33 cellular contexts compared by ENCODE assay signal in genomic region chr12:17459214-17459613, GRCh38.
"Had no signal": no experiment of that assay in that cellular context is flagged by ENCODE, and none has a peak within 500 bp of the region (broad histone marks: within the 10 kb centered on the region; RNA-seq: fewer than 3 reads in every experiment).

No MANE protein-coding gene starts in this region.

- H3K27me3 ChIP-seq: neutrophil, ovary, spleen, suprapubic skin, testis, tibial artery, transverse colon, upper lobe of right lung, uterus had no signal

- H2AFZ ChIP-seq: parathyroid adenoma had no signal

- H3K4me2 ChIP-seq: smooth muscle cell had no signal

- H3K9ac ChIP-seq: parathyroid adenoma had no signal

- H3K27ac Mint-ChIP-seq: naive thymus-derived CD8-positive, alpha-beta T cell; natural killer cell treated with Interleukin-12 subunit alpha and Interleukin-12 subunit beta and Interleukin-15 and Interleukin-18, amount 100 ng/mL, for 72 hours; nephron progenitor cell; progenitor cell of endocrine pancreas; stimulated activated memory B cell treated with anti-CD40 and anti-IgM and Interleukin-4, amounts not matched to agents 10 μg/mL and 1 μg/mL and 100 μg/mL, for 72 hours; stimulated activated naive CD8-positive, alpha-beta T cell treated with anti-CD3 and anti-CD28 coated beads, Interleukin-15, amount 100 ng/mL, for 72 hours; type B pancreatic cell had no signal

- H3K79me2 ChIP-seq: parathyroid adenoma had no signal

- H3K4me1 Mint-ChIP-seq: naive thymus-derived CD8-positive, alpha-beta T cell; neural crest cell; stimulated activated memory B cell treated with anti-CD40 and anti-IgM and Interleukin-4, amounts not matched to agents 10 μg/mL and 1 μg/mL and 100 μg/mL, for 72 hours; stimulated activated naive CD8-positive, alpha-beta T cell treated with anti-CD3 and anti-CD28 coated beads, Interleukin-15, amount 100 ng/mL, for 72 hours had no signal

- H3K36me3 ChIP-seq: neutrophil, ovary, spleen, suprapubic skin, tibial artery, transverse colon, upper lobe of right lung, uterus had no signal

- H3K9me3 ChIP-seq: neutrophil, ovary, psoas muscle, spleen, suprapubic skin, testis, tibial artery, transverse colon, upper lobe of right lung, uterus had no signal

- H3K4me1 ChIP-seq: parathyroid adenoma, psoas muscle, spleen, suprapubic skin, testis, tibial artery, transverse colon, upper lobe of right lung, uterus had no signal

- H3K4me3 ChIP-seq: ovary, psoas muscle, skin epidermis, smooth muscle cell, spleen, suprapubic skin, testis, tibial artery, transverse colon, upper lobe of right lung, uterus had no signal

- H3K9me3 Mint-ChIP-seq: nephron progenitor cell, neural crest cell, type B pancreatic cell had no signal

- ATAC-seq: naive thymus-derived CD8-positive, alpha-beta T cell; natural killer cell treated with Interleukin-12 subunit alpha and Interleukin-12 subunit beta and Interleukin-15 and Interleukin-18, amount 100 ng/mL, for 72 hours; psoas muscle; right cardiac atrium; sciatic nerve; stimulated activated memory B cell treated with anti-CD40 and anti-IgM and Interleukin-4, amounts not matched to agents 10 μg/mL and 1 μg/mL and 100 μg/mL, for 72 hours; stimulated activated naive CD8-positive, alpha-beta T cell treated with anti-CD3 and anti-CD28 coated beads, Interleukin-15, amount 100 ng/mL, for 72 hours; stimulated activated naive CD8-positive, alpha-beta T cell treated with anti-CD3 and anti-CD28 coated beads, Interleukin-15, Interleukin-2, amounts not matched to agents 100 U/mL and 50 U/mL, for 24 hours; upper lobe of right lung had no signal

- DNase-seq: naive thymus-derived CD8-positive, alpha-beta T cell; nephron progenitor cell; nucleus accumbens; ovary; posterior cingulate gyrus; psoas muscle; right cardiac atrium; spleen; stimulated activated CD4-positive, alpha-beta T cell treated with anti-CD3 and anti-CD28 coated beads, Interleukin-12 subunit alpha, Interleukin-12 subunit beta, amount 100 ng/mL, for 4 hours; stimulated activated CD4-positive, alpha-beta T cell treated with anti-CD3 and anti-CD28 coated beads, Interleukin-1b, Interleukin-23, amount 100 ng/mL, for 48 hours; stimulated activated CD4-positive, alpha-beta T cell treated with anti-CD3 and anti-CD28 coated beads, Interleukin-4, amount 100 ng/mL, for 1 hour; stimulated activated CD4-positive, alpha-beta T cell treated with anti-CD3 and anti-CD28 coated beads, Interleukin-4, amount 100 ng/mL, for 4 hours; stimulated activated CD8-positive, alpha-beta memory T cell treated with anti-CD3 and anti-CD28 coated beads, Interleukin-4, amount 100 ng/mL, for 48 hours; stimulated activated naive CD4-positive, alpha-beta T cell; stimulated activated naive CD8-positive, alpha-beta T cell treated with anti-CD3 and anti-CD28 coated beads, Interleukin-15, amount 100 ng/mL, for 72 hours; stimulated activated naive CD8-positive, alpha-beta T cell treated with anti-CD3 and anti-CD28 coated beads, Interleukin-15, Interleukin-2, amounts not matched to agents 100 U/mL and 50 U/mL, for 24 hours; substantia nigra; testis; tibial artery; transverse colon; upper lobe of right lung; uterus had no signal

- H3K4me3 Mint-ChIP-seq: naive thymus-derived CD8-positive, alpha-beta T cell; natural killer cell treated with Interleukin-12 subunit alpha and Interleukin-12 subunit beta and Interleukin-15 and Interleukin-18, amount 100 ng/mL, for 72 hours; nephron progenitor cell; neural crest cell; stimulated activated memory B cell treated with anti-CD40 and anti-IgM and Interleukin-4, amounts not matched to agents 10 μg/mL and 1 μg/mL and 100 μg/mL, for 72 hours; stimulated activated naive CD8-positive, alpha-beta T cell treated with anti-CD3 and anti-CD28 coated beads, Interleukin-15, amount 100 ng/mL, for 72 hours; type B pancreatic cell had no signal

- H3K27ac ChIP-seq: neutrophil, ovary, parathyroid adenoma, psoas muscle, skin epidermis, spleen, suprapubic skin, testis, tibial artery, transverse colon, upper lobe of right lung, uterus had no signal

- H3K27me3 Mint-ChIP-seq: naive thymus-derived CD8-positive, alpha-beta T cell; natural killer cell treated with Interleukin-12 subunit alpha and Interleukin-12 subunit beta and Interleukin-15 and Interleukin-18, amount 100 ng/mL, for 72 hours; progenitor cell of endocrine pancreas; stimulated activated memory B cell treated with anti-CD40 and anti-IgM and Interleukin-4, amounts not matched to agents 10 μg/mL and 1 μg/mL and 100 μg/mL, for 72 hours; stimulated activated naive CD8-positive, alpha-beta T cell treated with anti-CD3 and anti-CD28 coated beads, Interleukin-15, amount 100 ng/mL, for 72 hours; type B pancreatic cell had no signal

- H3K36me3 Mint-ChIP-seq: stimulated activated memory B cell treated with anti-CD40 and anti-IgM and Interleukin-4, amounts not matched to agents 10 μg/mL and 1 μg/mL and 100 μg/mL, for 72 hours; type B pancreatic cell had no signal
